8 cellular contexts compared by ENCODE assay signal in the genomic region with DNA sequence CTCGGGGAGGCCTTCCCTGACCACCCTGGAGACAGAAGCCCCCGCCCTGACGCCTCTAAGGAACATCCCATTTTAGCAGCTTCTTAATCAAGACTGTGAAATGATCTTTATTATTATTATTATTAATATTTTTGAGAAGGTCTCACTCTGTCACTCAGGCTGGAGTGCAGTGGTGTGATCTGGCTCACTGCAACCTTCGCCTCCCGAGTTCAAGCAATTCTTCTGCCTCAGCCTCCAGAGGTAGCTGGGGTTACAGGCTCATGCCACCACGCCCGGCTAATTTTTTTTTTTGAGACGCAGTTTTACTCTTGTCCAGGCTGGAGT. TPM values are rescaled to one million over a fixed set of nuclear protein-coding genes. Genes with fewer than 3 reads are reported as not detected.
DNase-seq lines count a peak whose midpoint lies in the region; ATAC-seq, FAIRE-seq and TF ChIP-seq lines count a peak whose summit lies in the region.

No MANE protein-coding gene starts in this region.

- H2BK5ac ChIP-seq in H1 (ENCODE audit: low read depth, low read length): no peak overlapping the region

- H3K9me2 ChIP-seq in OCI-LY7 (ENCODE audit: insufficient read depth, low read length): no peaks in the 10 kb centered on the region

- H3K14ac ChIP-seq in H1 (ENCODE audit: insufficient read length): no peak overlapping the region

- BruUV-seq in OCI-LY7 (replicated peaks; lab: Mats Ljungman, UMichigan): no TSS peak

- no peaks in the 10 kb centered on the region for H3K79me2 ChIP-seq in DND-41 (ENCODE audit: insufficient read depth, low read length)
- H3K79me2 ChIP-seq in OCI-LY7 (ENCODE audit: insufficient read depth, low read depth, low read length): no peaks in the 10 kb centered on the region
- H3K79me2 ChIP-seq in H1 (ENCODE audit: control insufficient read depth in 1 of 2, insufficient read depth in 2 of 2, low read length in 2 of 2): no peaks in the 10 kb centered on the region
- no peaks in the 10 kb centered on the region for H3K79me2 ChIP-seq in parathyroid adenoma

- H2BK15ac ChIP-seq in H1 (ENCODE audit: low read length): no peak overlapping the region

- H2BK20ac ChIP-seq in H1 (ENCODE audit: low read length): no peak overlapping the region

- H3K18ac ChIP-seq in H1 (ENCODE audit: extremely low read depth, low read length): peak overlapping the region; percentile 93; the same call in 1 of the 2 replicates

- H3K23me2 ChIP-seq in H1 (ENCODE audit: low read depth, low read length): no peaks in the 10 kb centered on the region

- 51% methylated on average over 7 of the region's 8 CpGs; no CpG with 5 or more reads in 1 of the 2 experiments for WGBS in H1 (ENCODE audit: extremely low coverage in 1 of 2, insufficient coverage in 1 of 2, insufficient read length in 1 of 2, insufficient replicate concordance in 2 of 2, low coverage in 1 of 2, low lambda C conversion rate in 2 of 2, missing lambda C conversion rate in 1 of 2), 2 experiments

- POLR2A ChIA-PET in OCI-LY7 (lab: Charles Lee): interaction anchor here (0.6 to 1.0 kb wide), 5 partner anchors 11 to 75 kb away, joined by 3 to 5 read pairs (median 4); a partner anchor contains a TSS
- POLR2A ChIA-PET in H1 (lab: Charles Lee; ENCODE audit: partially characterized antibody): interaction anchor here (0.7 to 7.1 kb wide), 19 partner anchors 11 to 186 kb away, joined by 3 to 67 read pairs (median 4); a partner anchor contains a TSS

- H3K36me3 ChIP-seq in DND-41 (ENCODE audit: insufficient read depth, low read length) (no peaks in the 10 kb centered on the region), OCI-LY7 (ENCODE audit: insufficient read depth, low read length) (no peaks in the 10 kb centered on the region), H1 (ENCODE audit: control insufficient read depth in 2 of 4, insufficient read depth in 4 of 4, low read length in 3 of 4) (no peaks in the 10 kb centered on the region), parathyroid adenoma (ENCODE audit: control insufficient read depth, insufficient read depth, low read length) (no peaks in the 10 kb centered on the region)

- no peak overlapping the region for H2AK5ac ChIP-seq in H1 (ENCODE audit: low read depth, low read length)

- CTCF ChIA-PET in OCI-LY7 (lab: Charles Lee; ENCODE audit: unreplicated experiment) (interaction anchor here (0.5 to 1.9 kb wide), 11 partner anchors 10 to 221 kb away, joined by 3 to 13 read pairs (median 5); a partner anchor contains a TSS), H1 (lab: Charles Lee; ENCODE audit: partially characterized antibody) (interaction anchor here (0.7 to 7.6 kb wide), 67 partner anchors 12 to 1076 kb away, joined by 3 to 154 read pairs (median 4); a partner anchor contains a TSS)

- H4K8ac ChIP-seq in H1 (ENCODE audit: extremely low read depth, insufficient read depth, low read length): no peak overlapping the region

- H3K4me2 ChIP-seq in DND-41 (ENCODE audit: insufficient read depth, low read length): peak overlapping the region; percentile 99
- H3K4me2 ChIP-seq in OCI-LY7 (ENCODE audit: low read length): peak overlapping the region; percentile 74
- H3K4me2 ChIP-seq in H1 (ENCODE audit: insufficient read depth in 1 of 2, low read depth in 2 of 2, low read length in 2 of 2): peak overlapping the region; percentile 4 to 64; a peak in 2 of 4 replicates
- peak overlapping the region; percentile 98 for H3K4me2 ChIP-seq in parathyroid adenoma (ENCODE audit: low read length)

- H3K27me3 ChIP-seq in DND-41 (ENCODE audit: insufficient read depth, low read length, poor library complexity) (no peaks in the 10 kb centered on the region), H1 (replicated peaks in 1 of 4; ENCODE audit: control insufficient read depth in 3 of 4, extremely low read depth in 1 of 4, insufficient read depth in 3 of 4, low read length in 3 of 4) (no peaks in the 10 kb centered on the region), parathyroid adenoma (ENCODE audit: control insufficient read depth, insufficient read depth, low read length) (no peaks in the 10 kb centered on the region)

- no peak for TF ChIP-seq POLR2A in H1 (IDR thresholded peaks at IDR 0.05; ENCODE audit: control extremely low read depth in 1 of 2, low read depth in 2 of 2, low read length in 2 of 2)

- H4K20me1 ChIP-seq in DND-41 (ENCODE audit: insufficient read depth, low read length) (no peaks in the 10 kb centered on the region), OCI-LY7 (ENCODE audit: insufficient read depth, low read length) (no peaks in the 10 kb centered on the region), H1 (replicated peaks in 1 of 2; ENCODE audit: control insufficient read depth in 1 of 2, insufficient read depth in 2 of 2, low read length in 2 of 2) (no peaks in the 10 kb centered on the region)

- no peak overlapping the region for H4K91ac ChIP-seq in H1 (replicated peaks; ENCODE audit: insufficient read length, low read length)

- no peak; the same call in 2 of the 3 replicates for ATAC-seq in DND-41 (ENCODE audit: insufficient read depth, low read depth)
- no peak for ATAC-seq in GM19328 (IDR thresholded peaks at IDR 0.05; ENCODE audit: unreplicated experiment)

- no peaks in the 10 kb centered on the region for H3K79me1 ChIP-seq in H1 (ENCODE audit: low read depth, low read length)

- H3K9me3 ChIP-seq in DND-41 (ENCODE audit: insufficient read depth, low read length, severe bottlenecking): no peaks in the 10 kb centered on the region
- no peaks in the 10 kb centered on the region for H3K9me3 ChIP-seq in OCI-LY7 (ENCODE audit: low read length)
- no peaks in the 10 kb centered on the region; a peak in 1 of 4 replicates for H3K9me3 ChIP-seq in H1 (ENCODE audit: insufficient read depth in 2 of 2, low read depth in 1 of 2, low read length in 1 of 2)
- no peaks in the 10 kb centered on the region for H3K9me3 ChIP-seq in parathyroid adenoma (ENCODE audit: control insufficient read depth, low read length)

- H2AFZ ChIP-seq in DND-41 (ENCODE audit: low read depth, low read length) (peak overlapping the region; percentile 100), OCI-LY7 (ENCODE audit: low read length) (peak overlapping the region; percentile 94), H1 (ENCODE audit: low read length) (peak overlapping the region; percentile 76; the same call in 1 of the 2 replicates), parathyroid adenoma (peak overlapping the region; percentile 97)

- H2BK12ac ChIP-seq in H1 (ENCODE audit: low read depth, low read length): no peak overlapping the region

- H3K4me1 ChIP-seq in DND-41 (ENCODE audit: insufficient read depth, low read length): peaks cover 16% of the 10 kb centered on the region
- H3K4me1 ChIP-seq in OCI-LY7 (ENCODE audit: insufficient read depth, low read length, poor library complexity, severe bottlenecking): peaks cover 6% of the 10 kb centered on the region
- peaks cover 0 to 6% (median 2%) of the 10 kb centered on the region in 4 experiments; a peak in 2 of 7 replicates for H3K4me1 ChIP-seq in H1 (replicated peaks in 1 of 4; ENCODE audit: control insufficient read depth in 3 of 4, insufficient read depth in 4 of 4, low read length in 3 of 4)
- H3K4me1 ChIP-seq in parathyroid adenoma: peaks cover 5% of the 10 kb centered on the region

- H3K23ac ChIP-seq in H1 (ENCODE audit: insufficient read length): no peak overlapping the region

- TF ChIP-seq RAD21 in H1 (IDR thresholded peaks at IDR 0.05 in 1 of 2, conservative IDR thresholded peaks at IDR 0.05 in 1 of 2; ENCODE audit: low read depth in 2 of 2, low read length in 2 of 2): no peak

- H3K4me3 ChIP-seq in DND-41 (ENCODE audit: low read depth in 1 of 2, low read length in 2 of 2) (peak overlapping the region; percentile 48 to 83; a peak in 3 of 4 replicates), OCI-LY7 (ENCODE audit: low read depth, low read length, poor library complexity, severe bottlenecking) (peak overlapping the region; percentile 65), H1 (ENCODE audit: extremely low read depth in 1 of 4, insufficient read depth in 2 of 4, low read depth in 3 of 4, low read length in 4 of 4) (peak overlapping the region in 2 of 4 experiments; percentile 46 to 54; a peak in 5 of 8 replicates), parathyroid adenoma (ENCODE audit: low read depth, low read length) (no peak overlapping the region)

- no peak overlapping the region for H2BK120ac ChIP-seq in H1 (replicated peaks; ENCODE audit: low read depth, low read length)

- H3K9ac ChIP-seq in DND-41 (ENCODE audit: low read depth, low read length) (peak overlapping the region; percentile 88), H1 (replicated peaks in 1 of 4; ENCODE audit: extremely low read depth in 1 of 4, low read depth in 3 of 4, low read length in 3 of 4) (no peak overlapping the region), parathyroid adenoma (no peak overlapping the region)

- no peak for TF ChIP-seq EP300 in H1 (IDR thresholded peaks at IDR 0.05; ENCODE audit: borderline replicate concordance in 1 of 2, low read depth in 2 of 2, low read length in 2 of 2)

- intact Hi-C loops in OCI-LY7 (cut with micrococcal nuclease; ENCODE audit: unreplicated experiment): loop anchor here (1.0 kb wide), 1 partner anchor 80 kb away; no protein-coding TSS in a partner anchor

- H3K27ac ChIP-seq in DND-41 (ENCODE audit: low read length) (peak overlapping the region; percentile 98), OCI-LY7 (ENCODE audit: low read depth, low read length, poor library complexity, severe bottlenecking) (peak overlapping the region; percentile 54), H1 (ENCODE audit: low read depth, low read length) (no peak overlapping the region), parathyroid adenoma (peak overlapping the region; percentile 33)

- DNase-seq in DND-41: no peak
- DNase-seq in OCI-LY7 (ENCODE audit: low spot score): no peak
- no peak for DNase-seq in H1 (ENCODE audit: low read depth in 1 of 2, low spot score in 2 of 2)
- no peak for DNase-seq in NCI-H2171 treated with DMSO at 0.1 percent for 48 hours (lab: John Stamatoyannopoulos, UW)
- no peak for DNase-seq in islet precursor cell
- DNase-seq in GM10266 (ENCODE audit: extremely low spot score): no peak

- TF ChIP-seq CTCF in DND-41 (IDR thresholded peaks at IDR 0.05; ENCODE audit: borderline replicate concordance, extremely low read depth, low read length, poor library complexity, severe bottlenecking) (no peak), OCI-LY7 (conservative IDR thresholded peaks at IDR 0.05; ENCODE audit: low read length) (no peak), H1 (IDR thresholded peaks at IDR 0.05; ENCODE audit: control extremely low read depth in 1 of 3, insufficient read depth in 1 of 3, low read depth in 1 of 3, low read length in 3 of 3) (no peak; a peak in 1 of 4 replicates), parathyroid adenoma (IDR thresholded peaks at IDR 0.05) (no peak), GM10266 (IDR thresholded peaks at IDR 0.05; ENCODE audit: control insufficient read depth, insufficient read depth, low read depth, missing control alignments) (no peak)

- no peak overlapping the region for H4K5ac ChIP-seq in H1 (ENCODE audit: insufficient read length, low read depth, low read length)

- FAIRE-seq in H1 (lab: Jason Lieb, UNC): no peak

- H3K56ac ChIP-seq in H1 (replicated peaks; ENCODE audit: insufficient read length, low read depth, low read length): no peak overlapping the region

- H3K4ac ChIP-seq in H1 (replicated peaks; ENCODE audit: insufficient read length, low read depth, low read length): no peak overlapping the region

RNA-seq across cellular contexts. Expression of a gene that starts 3.6 kb away (rescaled TPM):
- total RNA-seq in OCI-LY7 (2014; rRNA removed; shearing (Covaris generic)): 0.06 and 0.18 TPM in 2 replicates
- 0.77 and 0.84 TPM in 2 replicates for total RNA-seq in OCI-LY7 (2022)
- total RNA-seq in H1 (2021; fragmentation: NEBNext Ultra II Directional; extraction: Animal tissue kit (Norgen Biotek cat#: 25700)): 0.17 and 0.25 TPM in 2 replicates
- polyA plus RNA-seq in H1 (2011; rRNA removed): 0.13 and 0.14 TPM in 2 replicates
- 0.23 TPM for polyA plus RNA-seq in H1 (2011; cell fraction: cytosol; rRNA removed)
- polyA plus RNA-seq in H1 (2011; cell fraction: nucleus; rRNA removed): 0.29 TPM
- 0.25 to 0.41 TPM (median 0.35 TPM) in 4 replicates for polyA plus RNA-seq in H1 (2012, experiment 1 of 2)
- polyA plus RNA-seq in H1 (2012, experiment 2 of 2): not detected
- 0.20 TPM for polyA plus RNA-seq in H1 (2013, experiment 1 of 2)
- polyA plus RNA-seq in H1 (2013, experiment 2 of 2): 0.18 TPM
- polyA minus RNA-seq in H1 (2011; rRNA and poly(A)+ RNA removed): 0.32 TPM in 2 replicates
- not detected for polyA minus RNA-seq in H1 (2011; cell fraction: cytosol; rRNA and poly(A)+ RNA removed)
- polyA minus RNA-seq in H1 (2011; cell fraction: nucleus; rRNA and poly(A)+ RNA removed): not detected

RNA-seq across cellular contexts. Expression of a gene that starts 8.8 kb away (rescaled TPM):
- total RNA-seq in OCI-LY7 (2014; rRNA removed; shearing (Covaris generic)): 29.5 and 43.0 TPM in 2 replicates
- 24.7 and 32.4 TPM in 2 replicates for total RNA-seq in OCI-LY7 (2022)
- 42.2 and 45.5 TPM in 2 replicates for total RNA-seq in H1 (2021; fragmentation: NEBNext Ultra II Directional; extraction: Animal tissue kit (Norgen Biotek cat#: 25700))
- polyA plus RNA-seq in H1 (2011; rRNA removed): 42.6 and 58.5 TPM in 2 replicates
- polyA plus RNA-seq in H1 (2011; cell fraction: cytosol; rRNA removed): 69.9 TPM
- 48.3 TPM for polyA plus RNA-seq in H1 (2011; cell fraction: nucleus; rRNA removed)
- polyA plus RNA-seq in H1 (2012, experiment 1 of 2): 29.8 to 63.8 TPM (median 59.7 TPM) in 4 replicates
- 33.7 TPM for polyA plus RNA-seq in H1 (2012, experiment 2 of 2)
- polyA plus RNA-seq in H1 (2013, experiment 1 of 2): 51.0 TPM
- polyA plus RNA-seq in H1 (2013, experiment 2 of 2): 51.7 TPM
- polyA minus RNA-seq in H1 (2011; rRNA and poly(A)+ RNA removed): 3.9 and 4.2 TPM in 2 replicates
- polyA minus RNA-seq in H1 (2011; cell fraction: cytosol; rRNA and poly(A)+ RNA removed): 18.5 TPM
- polyA minus RNA-seq in H1 (2011; cell fraction: nucleus; rRNA and poly(A)+ RNA removed): 9.9 TPM

RNA-seq across cellular contexts. Expression of a gene that starts 20.1 kb away (rescaled TPM):
- total RNA-seq in OCI-LY7 (2014; rRNA removed; shearing (Covaris generic)): 237 and 243 TPM in 2 replicates
- 171 and 183 TPM in 2 replicates for total RNA-seq in OCI-LY7 (2022)
- 73.3 and 76.1 TPM in 2 replicates for total RNA-seq in H1 (2021; fragmentation: NEBNext Ultra II Directional; extraction: Animal tissue kit (Norgen Biotek cat#: 25700))
- 40.0 and 80.1 TPM in 2 replicates for polyA plus RNA-seq in H1 (2011; rRNA removed)
- polyA plus RNA-seq in H1 (2011; cell fraction: cytosol; rRNA removed): 55.5 TPM
- polyA plus RNA-seq in H1 (2011; cell fraction: nucleus; rRNA removed): 103 TPM
- polyA plus RNA-seq in H1 (2012, experiment 1 of 2): 80.4 to 113 TPM (median 97.5 TPM) in 4 replicates
- polyA plus RNA-seq in H1 (2012, experiment 2 of 2): 81.2 TPM
- polyA plus RNA-seq in H1 (2013, experiment 1 of 2): 109 TPM
- polyA plus RNA-seq in H1 (2013, experiment 2 of 2): 104 TPM
- polyA minus RNA-seq in H1 (2011; rRNA and poly(A)+ RNA removed): 20.4 and 29.3 TPM in 2 replicates
- 60.7 TPM for polyA minus RNA-seq in H1 (2011; cell fraction: cytosol; rRNA and poly(A)+ RNA removed)
- 34.6 TPM for polyA minus RNA-seq in H1 (2011; cell fraction: nucleus; rRNA and poly(A)+ RNA removed)

RNA-seq across cellular contexts. Expression of a gene that starts 27.4 kb away (rescaled TPM):
- total RNA-seq in OCI-LY7 (2014; rRNA removed; shearing (Covaris generic)): 1,039 and 1,069 TPM in 2 replicates
- 398 and 581 TPM in 2 replicates for total RNA-seq in OCI-LY7 (2022)
- total RNA-seq in H1 (2021; fragmentation: NEBNext Ultra II Directional; extraction: Animal tissue kit (Norgen Biotek cat#: 25700)): 1,155 and 1,177 TPM in 2 replicates
- 418 and 591 TPM in 2 replicates for polyA plus RNA-seq in H1 (2011; rRNA removed)
- polyA plus RNA-seq in H1 (2011; cell fraction: cytosol; rRNA removed): 688 TPM
- polyA plus RNA-seq in H1 (2011; cell fraction: nucleus; rRNA removed): 550 TPM
- polyA plus RNA-seq in H1 (2012, experiment 1 of 2): 1,095 to 1,152 TPM (median 1,124 TPM) in 4 replicates
- polyA plus RNA-seq in H1 (2012, experiment 2 of 2): 936 TPM
- polyA plus RNA-seq in H1 (2013, experiment 1 of 2): 1,404 TPM
- polyA plus RNA-seq in H1 (2013, experiment 2 of 2): 1,687 TPM
- 818 and 963 TPM in 2 replicates for polyA minus RNA-seq in H1 (2011; rRNA and poly(A)+ RNA removed)
- polyA minus RNA-seq in H1 (2011; cell fraction: cytosol; rRNA and poly(A)+ RNA removed): 466 TPM
- 318 TPM for polyA minus RNA-seq in H1 (2011; cell fraction: nucleus; rRNA and poly(A)+ RNA removed)

RNA-seq across cellular contexts. Expression of a gene that starts 29.5 kb away (rescaled TPM):
- total RNA-seq in OCI-LY7 (2014; rRNA removed; shearing (Covaris generic)): 0.03 and 0.16 TPM in 2 replicates
- 0.68 and 0.72 TPM in 2 replicates for total RNA-seq in OCI-LY7 (2022)
- 0.20 and 0.27 TPM in 2 replicates for total RNA-seq in H1 (2021; fragmentation: NEBNext Ultra II Directional; extraction: Animal tissue kit (Norgen Biotek cat#: 25700))
- 0.03 and 0.08 TPM in 2 replicates for polyA plus RNA-seq in H1 (2011; rRNA removed)
- 0.05 TPM for polyA plus RNA-seq in H1 (2011; cell fraction: cytosol; rRNA removed)
- 0.14 TPM for polyA plus RNA-seq in H1 (2011; cell fraction: nucleus; rRNA removed)
- 0.09 to 0.22 TPM (median 0.12 TPM) in 3 of 4 replicates, not detected in the other for polyA plus RNA-seq in H1 (2012, experiment 1 of 2)
- polyA plus RNA-seq in H1 (2012, experiment 2 of 2): 0.07 TPM
- 0.26 TPM for polyA plus RNA-seq in H1 (2013, experiment 1 of 2)
- 0.18 TPM for polyA plus RNA-seq in H1 (2013, experiment 2 of 2)
- polyA minus RNA-seq in H1 (2011; rRNA and poly(A)+ RNA removed): 0.02 and 0.13 TPM in 2 replicates
- polyA minus RNA-seq in H1 (2011; cell fraction: cytosol; rRNA and poly(A)+ RNA removed): not detected
- polyA minus RNA-seq in H1 (2011; cell fraction: nucleus; rRNA and poly(A)+ RNA removed): 0.40 TPM

Comparison
In these comparisons a context has a peak if more than half of its experiments do, and no peak if none do; other contexts are left out.
1. H3K4me2 ChIP-seq: peak in every context shown above with its lines; median percentile 99 in DND-41; 98 in parathyroid adenoma; 74 in OCI-LY7; 34 in H1.